Comparison of ENCODE assay signal across 11 cellular contexts in genomic region chr16:50275428-50276127, GRCh38.
A peak's percentile ranks its signal among the peaks of the same experiment; 100 is the strongest.
DNase-seq lines count a peak whose midpoint lies in the region; TF ChIP-seq lines count a peak whose summit lies in the region.
"Had no signal": no experiment of that assay in that cellular context is flagged by ENCODE, and none has a peak within 500 bp of the region (broad histone marks: within the 10 kb centered on the region; RNA-seq: fewer than 3 reads in every experiment).

No MANE protein-coding gene starts in this region.

- H3K9me3 ChIP-seq in NT2/D1 (ENCODE audit: insufficient read depth, low read length) (no peaks in the 10 kb centered on the region), subcutaneous abdominal adipose tissue (ENCODE audit: control insufficient read depth in 5 of 5, low read length in 5 of 5) (no peaks in the 10 kb centered on the region)

- DNase-seq in activated T-cell treated with anti-CD3 and anti-CD28 coated beads, Interleukin-2, amount 50 U/mL, for 1 hour: peak; percentile 18
- DNase-seq in activated T-cell treated with anti-CD3 and anti-CD28 coated beads for 4 hours: no peak
- no peak for DNase-seq in NT2/D1 (ENCODE audit: low read depth, low spot score)
- DNase-seq in coronary artery (ENCODE audit: low spot score): no peak
- DNase-seq in HUDEP-2 (lab: John Stamatoyannopoulos, UW; ENCODE audit: unreplicated experiment in 76 of 76): no peak
- DNase-seq in caudate nucleus (lab: John Stamatoyannopoulos, UW): no peak
- DNase-seq in NCI-H748 (lab: John Stamatoyannopoulos, UW; ENCODE audit: unreplicated experiment): no peak
- DNase-seq: NCI-H226; stimulated activated CD8-positive, alpha-beta memory T cell treated with anti-CD3 and anti-CD28 coated beads, Interleukin-4, amount 100 ng/mL, for 48 hours had no signal

- H3K4me3 ChIP-seq in NT2/D1 (ENCODE audit: insufficient read length, low read depth) (no peak overlapping the region), coronary artery (peak overlapping the region; percentile 9), subcutaneous abdominal adipose tissue (ENCODE audit: low read depth in 1 of 5, low read length in 5 of 5) (peak overlapping the region in 3 of 5 donors; percentile 35 to 64 (median 53))
- H3K4me3 ChIP-seq: SK-N-MC had no signal

- H3K4me1 ChIP-seq in NT2/D1 (ENCODE audit: insufficient read depth, insufficient read length) (peaks cover 27% of the 10 kb centered on the region), subcutaneous abdominal adipose tissue (ENCODE audit: control insufficient read depth in 5 of 5, insufficient read depth in 5 of 5, low read length in 5 of 5) (peaks cover 0 to 69% (median 31%) of the 10 kb centered on the region in 5 donors)

- H3K36me3 ChIP-seq in NT2/D1 (ENCODE audit: insufficient read depth, insufficient read length, low read length) (peaks cover 13% of the 10 kb centered on the region), subcutaneous abdominal adipose tissue (ENCODE audit: control insufficient read depth in 5 of 5, insufficient read depth in 5 of 5, low read length in 5 of 5) (no peaks in the 10 kb centered on the region)

- peak overlapping the region; percentile 36 for H3K9ac ChIP-seq in NT2/D1 (ENCODE audit: insufficient read length, low read depth)
- peak overlapping the region in 3 of 5 donors; percentile 9 to 68 (median 57) for H3K9ac ChIP-seq in subcutaneous abdominal adipose tissue (ENCODE audit: low read length in 5 of 5)

- no peak for TF ChIP-seq CTCF in coronary artery (IDR thresholded peaks at IDR 0.05)

- H3K27me3 ChIP-seq in NT2/D1 (ENCODE audit: insufficient read depth, insufficient read length) (no peaks in the 10 kb centered on the region), subcutaneous abdominal adipose tissue (ENCODE audit: control insufficient read depth in 5 of 5, insufficient read depth in 4 of 5, low read length in 5 of 5) (no peaks in the 10 kb centered on the region)

- peak overlapping the region in 1 of 2 donors; percentile 81 for H3K27ac ChIP-seq in coronary artery
- H3K27ac ChIP-seq in subcutaneous abdominal adipose tissue (ENCODE audit: low read depth, low read length): peak overlapping the region; percentile 50
- H3K27ac ChIP-seq in caudate nucleus (ENCODE audit: low read depth, low read length): no peak overlapping the region
- H3K27ac ChIP-seq: SK-N-MC had no signal
